In genomic region chr2:74025971-74026612, GRCh38 we compare ENCODE assay signal across 11 cellular contexts. TPM values are rescaled to one million over a fixed set of nuclear protein-coding genes. Genes with fewer than 3 reads are reported as not detected.
DNase-seq lines count a peak whose midpoint lies in the region; ATAC-seq and TF ChIP-seq lines count a peak whose summit lies in the region.
"Had no signal": no experiment of that assay in that cellular context is flagged by ENCODE, and none has a peak within 500 bp of the region (broad histone marks: within the 10 kb centered on the region; RNA-seq: fewer than 3 reads in every experiment).

No MANE protein-coding gene starts in this region.

- H3K36me3 ChIP-seq in IMR-90 (ENCODE audit: control insufficient read depth, insufficient read depth, low read length) (no peaks in the 10 kb centered on the region; the same call in 1 of the 2 replicates), mammary epithelial cell (ENCODE audit: insufficient read depth, low read length) (no peaks in the 10 kb centered on the region)
- H3K36me3 ChIP-seq: gastroesophageal sphincter, suprapubic skin had no signal

- in situ Hi-C loops in IMR-90 (cut with MboI; ENCODE audit: low sequenced_read_pairs) = no loop called here
- in situ Hi-C loops in mammary epithelial cell (cut with MboI; ENCODE audit: low sequenced_read_pairs in 2 of 2) = no loop called here

- H3K4me3 Mint-ChIP-seq in naive B cell = peak overlapping the region in 7 of 8 donors; percentile 19 to 79 (median 64)

- DNase-seq in IMR-90 (peak; percentile 45), mammary epithelial cell (peak; percentile 40), naive B cell (no peak), glomerular visceral epithelial cell (ENCODE audit: extremely low spot score) (no peak), NOMO-1 treated with dmso at 0.1 percent for 144 hours (lab: John Stamatoyannopoulos, UW; ENCODE audit: unreplicated experiment) (no peak), NCI-H446 treated with DMSO at 0.1 percent for 48 hours (lab: John Stamatoyannopoulos, UW) (no peak), NCI-H187 (lab: John Stamatoyannopoulos, UW) (no peak)
- DNase-seq: activated CD4-positive, alpha-beta T cell treated with anti-CD3 and anti-CD28 coated beads, Interleukin-2, amount 50 U/mL, for 1 hour had no signal

- dilution Hi-C loops in IMR-90 (cut with HindIII; ENCODE audit: low sequenced_read_pairs, unreplicated experiment) = no loop called here
- dilution Hi-C loops in mammary epithelial cell (cut with HindIII; ENCODE audit: low sequenced_read_pairs) = no loop called here

- no peak overlapping the region for H3K14ac ChIP-seq in IMR-90 (replicated peaks; ENCODE audit: low read depth, low read length)

- intact Hi-C loops in IMR-90 (cut with micrococcal nuclease) = no loop called here
- intact Hi-C loops in mammary epithelial cell (cut with micrococcal nuclease) = loop anchor here (2.0 kb wide), 1 partner anchor 15 kb away; no protein-coding TSS in a partner anchor

- no peak overlapping the region for H4K5ac ChIP-seq in IMR-90 (ENCODE audit: low read depth, low read length)

- POLR2A ChIA-PET in IMR-90 (lab: Charles Lee; ENCODE audit: unreplicated experiment) = no interaction called here

- TF ChIP-seq CTCF in IMR-90 (conservative IDR thresholded peaks at IDR 0.05; ENCODE audit: low read depth, low read length) (no peak), mammary epithelial cell (conservative IDR thresholded peaks at IDR 0.05 in 1 of 2, IDR thresholded peaks at IDR 0.05 in 1 of 2; ENCODE audit: extremely low read depth in 1 of 2, insufficient read depth in 1 of 2, low read depth in 1 of 2, low read length in 2 of 2) (no peak)

- no peak overlapping the region for H3K18ac ChIP-seq in IMR-90 (ENCODE audit: low read depth, low read length)

- H3K4me1 ChIP-seq in IMR-90 (ENCODE audit: control insufficient read depth, insufficient read depth, low read length) (peaks cover 2% of the 10 kb centered on the region; the same call in 1 of the 2 replicates), mammary epithelial cell (ENCODE audit: insufficient read depth, low read length) (no peaks in the 10 kb centered on the region)

- H2AFZ ChIP-seq in IMR-90 (replicated peaks; ENCODE audit: low read length, poor library complexity) (no peak overlapping the region), mammary epithelial cell (ENCODE audit: low read depth, low read length) (no peak overlapping the region)

- H4K8ac ChIP-seq in IMR-90 (ENCODE audit: low read depth in 2 of 2, low read length in 2 of 2) = no peak overlapping the region

- H3K79me2 ChIP-seq in mammary epithelial cell (ENCODE audit: insufficient read depth, low read length) = peaks cover 84% of the 10 kb centered on the region

- H3K9me3 ChIP-seq in IMR-90 (ENCODE audit: control insufficient read depth, insufficient read depth, low read length) (no peaks in the 10 kb centered on the region), mammary epithelial cell (replicated peaks; ENCODE audit: insufficient read depth, low read length) (no peaks in the 10 kb centered on the region)
- H3K9me3 ChIP-seq: gastroesophageal sphincter, suprapubic skin had no signal

- H2BK5ac ChIP-seq in IMR-90 (ENCODE audit: low read depth, low read length, poor library complexity, severe bottlenecking) = no peak overlapping the region

- no peak overlapping the region for H3K23ac ChIP-seq in IMR-90 (ENCODE audit: low read depth, low read length)

- no peak for TF ChIP-seq POLR2A in IMR-90 (IDR thresholded peaks at IDR 0.05; ENCODE audit: low read depth, low read length)

- peaks cover 8% of the 10 kb centered on the region for H3K9me1 ChIP-seq in IMR-90 (ENCODE audit: insufficient read depth, low read length)

- no TSS peak for BruUV-seq in IMR-90 (replicated peaks; lab: Mats Ljungman, UMichigan)
- BruUV-seq in mammary epithelial cell (replicated peaks; lab: Mats Ljungman, UMichigan) = no TSS peak

- H3K9ac ChIP-seq in IMR-90 (ENCODE audit: low read depth, low read length) (no peak overlapping the region), mammary epithelial cell (ENCODE audit: insufficient read depth, low read length) (no peak overlapping the region)

- H4K20me1 ChIP-seq in IMR-90 (ENCODE audit: insufficient read depth, low read length) (peaks cover 32% of the 10 kb centered on the region), mammary epithelial cell (ENCODE audit: insufficient read depth, low read length) (no peaks in the 10 kb centered on the region)

- no peak overlapping the region for H3K56ac ChIP-seq in IMR-90 (ENCODE audit: extremely low read depth, insufficient read depth, low read length)

- no peak overlapping the region for H2BK15ac ChIP-seq in IMR-90 (ENCODE audit: low read depth, low read length)

- H2AK9ac ChIP-seq in IMR-90 (replicated peaks; ENCODE audit: low read depth, low read length, poor library complexity) = no peak overlapping the region

- H3K36me3 Mint-ChIP-seq in naive B cell = no peaks in the 10 kb centered on the region

- H3K4me2 ChIP-seq in IMR-90 (ENCODE audit: low read depth, low read length) (no peak overlapping the region), mammary epithelial cell (ENCODE audit: insufficient read depth, low read depth, low read length) (no peak overlapping the region)

- ATAC-seq in GM18502 (IDR thresholded peaks at IDR 0.05; ENCODE audit: poor library complexity, unreplicated experiment) = peak; percentile 41
- ATAC-seq in IMR-90 (ENCODE audit: low read depth) = 0 out of 2 replicates have a peak, but pooled peaks have one; percentile 49
- peak; percentile 60 to 61 for ATAC-seq in naive B cell (ENCODE audit: low read depth in 2 of 2)
- ATAC-seq: gastroesophageal sphincter had no signal

- no peak overlapping the region for H3K4ac ChIP-seq in IMR-90 (ENCODE audit: low read depth, low read length)

- no peak for TF ChIP-seq RAD21 in IMR-90 (IDR thresholded peaks at IDR 0.05; ENCODE audit: low read length)

- H3K27me3 ChIP-seq in IMR-90 (ENCODE audit: control insufficient read depth, insufficient read depth, low read length) = no peaks in the 10 kb centered on the region
- no peaks in the 10 kb centered on the region for H3K27me3 ChIP-seq in mammary epithelial cell (ENCODE audit: insufficient read depth, low read length)
- H3K27me3 ChIP-seq: gastroesophageal sphincter, suprapubic skin had no signal

- H4K91ac ChIP-seq in IMR-90 (ENCODE audit: insufficient read depth, low read depth, low read length) = no peak overlapping the region

- peaks cover 35 to 49% of the 10 kb centered on the region in 2 experiments for H3K79me1 ChIP-seq in IMR-90 (ENCODE audit: low read depth in 1 of 2, low read length in 2 of 2)

- H3K27ac ChIP-seq in IMR-90 (ENCODE audit: insufficient read depth, low read length) (no peak overlapping the region), mammary epithelial cell (ENCODE audit: insufficient read depth, low read depth, low read length) (no peak overlapping the region)
- H3K27ac ChIP-seq: suprapubic skin had no signal

- no peak overlapping the region for H2BK20ac ChIP-seq in IMR-90 (ENCODE audit: low read depth, low read length)

- peaks cover 36 to 71% (median 64%) of the 10 kb centered on the region in 3 donors for H3K4me1 Mint-ChIP-seq in naive B cell

- peak overlapping the region; percentile 64 to 89 (median 80) for H3K27ac Mint-ChIP-seq in naive B cell

- H2AK5ac ChIP-seq in IMR-90 (ENCODE audit: low read depth, low read length) = no peak overlapping the region

- CTCF ChIA-PET in IMR-90 (lab: Yijun Ruan, JAX) (interaction anchor here (0.6 kb wide), 2 partner anchors 14 to 110 kb away, joined by 3 to 4 read pairs; no protein-coding TSS in a partner anchor), mammary epithelial cell (lab: Charles Lee; ENCODE audit: low non-redundant PET) (interaction anchor here (0.9 kb wide), 1 partner anchor 118 kb away, joined by 6 read pairs; no protein-coding TSS in a partner anchor)

- WGBS in IMR-90 (ENCODE audit: extremely low coverage in 2 of 2, insufficient read length in 1 of 2), 2 experiments = no CpG with 5 or more reads among the region's 6 CpGs
- WGBS in mammary epithelial cell (ENCODE audit: low coverage, missing lambda C conversion rate) = 100% methylated on average over 4 of the region's 6 CpGs

- no peak overlapping the region for H2BK120ac ChIP-seq in IMR-90 (ENCODE audit: low read depth, low read length)

- no peaks in the 10 kb centered on the region for H3K27me3 Mint-ChIP-seq in naive B cell

- H3K4me3 ChIP-seq in IMR-90 (ENCODE audit: insufficient read depth, low read depth, low read length) (no peak overlapping the region), mammary epithelial cell (replicated peaks in 1 of 3; ENCODE audit: insufficient read depth in 1 of 3, low read depth in 2 of 3, low read length in 3 of 3) (no peak overlapping the region)
- H3K4me3 ChIP-seq: gastroesophageal sphincter, suprapubic skin had no signal

- H3K9me3 Mint-ChIP-seq in naive B cell = peaks cover 0 to 3% (median 0%) of the 10 kb centered on the region in 7 donors

TF ChIP-seq in IMR-90, 13 proteins besides CTCF, POLR2A, EP300 and RAD21:
- TF ChIP-seq MAFK (IDR thresholded peaks at IDR 0.05; ENCODE audit: low read depth, low read length) = no peak

RNA-seq across cellular contexts. Expression of gene TET3, which starts 41.4 kb away (rescaled TPM):
- total RNA-seq in IMR-90 (2012; rRNA removed) (1.6 and 1.7 TPM in 2 replicates), mammary epithelial cell (10 to 100 TPM in 1 of 2 donors, 1 to 10 TPM in 1; 6.0 to 14.9 TPM)
- polyA plus RNA-seq in IMR-90 (2012; rRNA removed) (1.8 TPM in 2 replicates), mammary epithelial cell (3.1 TPM), naive B cell (ENCODE audit: low read depth in 6 of 6) (1 to 10 TPM in 1 of 6 donors, under 1 TPM in 5; 0.03 to 1.2 (median 0.53) TPM)
- polyA plus RNA-seq in IMR-90 (2012; cell fraction: cytosol; rRNA removed) = 0.75 and 1.2 TPM in 2 replicates
- polyA plus RNA-seq in IMR-90 (2012; cell fraction: nucleus; rRNA removed; ENCODE audit: low replicate concordance) = 5.9 and 7.2 TPM in 2 replicates
- polyA minus RNA-seq in mammary epithelial cell = 16.0 TPM

Comparison
In these comparisons a context has a peak if more than half of its experiments do, and no peak if none do; other contexts are left out.
1. DNase-seq: peak in IMR-90 (single experiment) and mammary epithelial cell (single experiment); none in naive B cell (single experiment), glomerular visceral epithelial cell (single experiment), NOMO-1 treated with dmso at 0.1 percent for 144 hours (single experiment), NCI-H446 treated with DMSO at 0.1 percent for 48 hours (single experiment) and NCI-H187 (0 of 2).
2. Peak in every context shown above with its lines, with median percentiles within 50 percentile points of each other: ATAC-seq.